Comparison of ENCODE assay signal across 3 cellular contexts in genomic region chr14:50093496-50093895, GRCh38.
TF ChIP-seq lines count a peak whose summit lies in the region.

No MANE protein-coding gene starts in this region.

TF ChIP-seq in SK-N-SH treated with all-trans-retinoic acid at 6 μM for 48 hours, 23 proteins besides CTCF, POLR2A, EP300 and RAD21 (continues in another document):
- TF ChIP-seq TOX (CRISPR knock-in tag; IDR thresholded peaks at IDR 0.05; ENCODE audit: borderline replicate concordance), result no peak
- no peak for TF ChIP-seq PATZ1 (CRISPR knock-in tag; IDR thresholded peaks at IDR 0.05; ENCODE audit: borderline replicate concordance)
- no peak for TF ChIP-seq ARNTL (CRISPR knock-in tag; IDR thresholded peaks at IDR 0.05; ENCODE audit: borderline replicate concordance, low read depth)
- no peak for TF ChIP-seq ZNF70 (CRISPR knock-in tag; IDR thresholded peaks at IDR 0.05)
- TF ChIP-seq CREB5 (CRISPR knock-in tag; IDR thresholded peaks at IDR 0.05; ENCODE audit: low read depth), result no peak
- TF ChIP-seq BACH2 (CRISPR knock-in tag; IDR thresholded peaks at IDR 0.05; ENCODE audit: borderline replicate concordance), result no peak
- no peak for TF ChIP-seq PPARA (CRISPR knock-in tag; IDR thresholded peaks at IDR 0.05; ENCODE audit: borderline replicate concordance)
- no peak for TF ChIP-seq CSRNP3 (CRISPR knock-in tag; IDR thresholded peaks at IDR 0.05)
- no peak for TF ChIP-seq TCF4 (CRISPR knock-in tag; IDR thresholded peaks at IDR 0.05; ENCODE audit: borderline replicate concordance)
- TF ChIP-seq RARB (CRISPR knock-in tag; IDR thresholded peaks at IDR 0.05), result no peak
- no peak for TF ChIP-seq ISL1 (CRISPR knock-in tag; IDR thresholded peaks at IDR 0.05)
- TF ChIP-seq POU6F1 (CRISPR knock-in tag; IDR thresholded peaks at IDR 0.05; ENCODE audit: borderline replicate concordance, low read depth), result no peak

TF ChIP-seq in SK-N-SH, 30 proteins besides CTCF, POLR2A, EP300 and RAD21:
- no peak for TF ChIP-seq TCF12 (IDR thresholded peaks at IDR 0.05)
- no peak for TF ChIP-seq RCOR1 (IDR thresholded peaks at IDR 0.05; ENCODE audit: low read length)
- no peak for TF ChIP-seq YY1 (IDR thresholded peaks at IDR 0.05; ENCODE audit: low read depth)
- TF ChIP-seq REST (IDR thresholded peaks at IDR 0.05; ENCODE audit: low read depth, low read length), result no peak
- no peak for TF ChIP-seq EZH2phosphoT487 (IDR thresholded peaks at IDR 0.05; ENCODE audit: borderline replicate concordance, low read depth)
- no peak for TF ChIP-seq USF2 (IDR thresholded peaks at IDR 0.05; ENCODE audit: borderline replicate concordance, low read depth, low read length)
- no peak for TF ChIP-seq NFIC (IDR thresholded peaks at IDR 0.05; ENCODE audit: borderline replicate concordance)
- no peak for TF ChIP-seq IRF3 (IDR thresholded peaks at IDR 0.05; ENCODE audit: low read depth, low read length)
- TF ChIP-seq GABPA (IDR thresholded peaks at IDR 0.05; ENCODE audit: low read depth), result no peak
- no peak for TF ChIP-seq CHD2 (IDR thresholded peaks at IDR 0.05; ENCODE audit: low read length, partially characterized antibody)
- no peak for TF ChIP-seq RFX5 (IDR thresholded peaks at IDR 0.05; ENCODE audit: low read length)

TF ChIP-seq in HepG2, 621 proteins besides CTCF, POLR2A, EP300 and RAD21:
- no peak for TF ChIP-seq REL (CRISPR knock-in tag; conservative IDR thresholded peaks at IDR 0.05)
- no peak for TF ChIP-seq ZNF768 (CRISPR knock-in tag; IDR thresholded peaks at IDR 0.05)
- no peak for TF ChIP-seq DBP (CRISPR knock-in tag; IDR thresholded peaks at IDR 0.05; ENCODE audit: not compliant biosample characterization)
- TF ChIP-seq ZNF605 (CRISPR knock-in tag; IDR thresholded peaks at IDR 0.05), result no peak
- TF ChIP-seq RCOR2 (CRISPR knock-in tag; IDR thresholded peaks at IDR 0.05), result no peak
- TF ChIP-seq SNRNP70 (IDR thresholded peaks at IDR 0.05; ENCODE audit: low read depth, low read length), result no peak
- TF ChIP-seq TOPORS (CRISPR knock-in tag; IDR thresholded peaks at IDR 0.05), result no peak
- TF ChIP-seq BCL6 (CRISPR knock-in tag; IDR thresholded peaks at IDR 0.05), result no peak
- TF ChIP-seq HOXA7 (CRISPR knock-in tag; IDR thresholded peaks at IDR 0.05), result no peak
- TF ChIP-seq ZNF652 (CRISPR knock-in tag; IDR thresholded peaks at IDR 0.05; ENCODE audit: borderline replicate concordance, low read depth), result no peak
- no peak for TF ChIP-seq CBX2 (IDR thresholded peaks at IDR 0.05; ENCODE audit: low read depth, low read length)
- no peak for TF ChIP-seq CBX2 (CRISPR knock-in tag; IDR thresholded peaks at IDR 0.05; ENCODE audit: low read depth)
